ENCODE assay signal across 14 cellular contexts in genomic region chr20:63952769-63953168, GRCh38. TPM values are rescaled to one million over a fixed set of nuclear protein-coding genes. Genes with fewer than 3 reads are reported as not detected.
A peak's percentile ranks its signal among the peaks of the same experiment; 100 is the strongest.
DNase-seq lines count a peak whose midpoint lies in the region; ATAC-seq and TF ChIP-seq lines count a peak whose summit lies in the region.
"Had no signal": no experiment of that assay in that cellular context is flagged by ENCODE, and none has a peak within 500 bp of the region (broad histone marks: within the 10 kb centered on the region; RNA-seq: fewer than 3 reads in every experiment).

No MANE protein-coding gene starts in this region.

- TF ChIP-seq CTCF in CD4-positive, alpha-beta T cell (IDR thresholded peaks at IDR 0.05), result no peak
- TF ChIP-seq CTCF in MM.1S (IDR thresholded peaks at IDR 0.05; ENCODE audit: low read length), result no peak
- no peak for TF ChIP-seq CTCF in gastroesophageal sphincter (IDR thresholded peaks at IDR 0.05)
- TF ChIP-seq CTCF in OCI-LY7 (conservative IDR thresholded peaks at IDR 0.05; ENCODE audit: low read length), result no peak

- no peak for TF ChIP-seq POLR2A in gastroesophageal sphincter (IDR thresholded peaks at IDR 0.05)

- H3K4me2 ChIP-seq in MM.1S (ENCODE audit: low read depth, low read length), result peak overlapping the region; percentile 99; the same call in 1 of the 2 replicates
- no peak overlapping the region for H3K4me2 ChIP-seq in OCI-LY7 (ENCODE audit: low read length)

- H3K4me1 Mint-ChIP-seq in CD4-positive, alpha-beta T cell (ENCODE audit: low read depth), result peaks cover 57% of the 10 kb centered on the region
- H3K4me1 Mint-ChIP-seq in stimulated activated memory B cell treated with anti-CD40 and anti-IgM and Interleukin-4, amounts not matched to agents 10 μg/mL and 1 μg/mL and 100 μg/mL, for 72 hours, result peaks cover 84% of the 10 kb centered on the region
- H3K4me1 Mint-ChIP-seq in naive thymus-derived CD8-positive, alpha-beta T cell, result peaks cover 23 to 64% (median 48%) of the 10 kb centered on the region in 4 donors

- H3K4me3 ChIP-seq in MM.1S (ENCODE audit: low read length) (no peak overlapping the region), gastroesophageal sphincter (no peak overlapping the region), OCI-LY7 (ENCODE audit: low read depth, low read length, poor library complexity, severe bottlenecking) (no peak overlapping the region)
- H3K4me3 ChIP-seq: HAP-1, SJSA1 had no signal

- H3K27ac Mint-ChIP-seq in CD4-positive, alpha-beta T cell, result peak overlapping the region; percentile 64
- peak overlapping the region; percentile 87 for H3K27ac Mint-ChIP-seq in stimulated activated memory B cell treated with anti-CD40 and anti-IgM and Interleukin-4, amounts not matched to agents 10 μg/mL and 1 μg/mL and 100 μg/mL, for 72 hours
- H3K27ac Mint-ChIP-seq in naive thymus-derived CD8-positive, alpha-beta T cell, result peak overlapping the region in 4 of 10 donors; percentile 39 to 83 (median 74)

- intact Hi-C loops in CD4-positive, alpha-beta T cell (cut with DNase I, micrococcal nuclease), result no loop called here
- intact Hi-C loops in OCI-LY7 (cut with micrococcal nuclease; ENCODE audit: unreplicated experiment), result no loop called here

- no peaks in the 10 kb centered on the region for H3K27me3 Mint-ChIP-seq in CD4-positive, alpha-beta T cell
- H3K27me3 Mint-ChIP-seq in stimulated activated memory B cell treated with anti-CD40 and anti-IgM and Interleukin-4, amounts not matched to agents 10 μg/mL and 1 μg/mL and 100 μg/mL, for 72 hours, result no peaks in the 10 kb centered on the region
- H3K27me3 Mint-ChIP-seq in naive thymus-derived CD8-positive, alpha-beta T cell, result no peaks in the 10 kb centered on the region
- H3K27me3 Mint-ChIP-seq: activated naive CD4-positive, alpha-beta T cell treated with anti-CD3 and anti-CD28 coated beads, Interleukin-2, amount 10 ng/mL, durations not matched to agents 7 days and 5 days had no signal

- CTCF ChIA-PET in CD4-positive, alpha-beta T cell (lab: Charles Lee), result no interaction called here
- CTCF ChIA-PET in OCI-LY7 (lab: Charles Lee; ENCODE audit: unreplicated experiment), result no interaction called here

- no peak overlapping the region for H2AFZ ChIP-seq in MM.1S (ENCODE audit: low read length)
- no peak overlapping the region for H2AFZ ChIP-seq in OCI-LY7 (ENCODE audit: low read length)

- H3K9me2 ChIP-seq in MM.1S (replicated peaks; ENCODE audit: insufficient read depth, low read length) (no peaks in the 10 kb centered on the region), OCI-LY7 (ENCODE audit: insufficient read depth, low read length) (no peaks in the 10 kb centered on the region)

- H3K9ac ChIP-seq in MM.1S (ENCODE audit: low read length), result no peak overlapping the region

- BruUV-seq in OCI-LY7 (replicated peaks; lab: Mats Ljungman, UMichigan), result no TSS peak

- TF ChIP-seq EP300 in gastroesophageal sphincter (IDR thresholded peaks at IDR 0.05), result no peak

- no peaks in the 10 kb centered on the region for H3K9me3 ChIP-seq in CD4-positive, alpha-beta T cell (ENCODE audit: control insufficient read depth, low read length)
- no peaks in the 10 kb centered on the region for H3K9me3 ChIP-seq in MM.1S (replicated peaks; ENCODE audit: insufficient read depth, low read length)
- H3K9me3 ChIP-seq in gastroesophageal sphincter, result no peaks in the 10 kb centered on the region
- no peaks in the 10 kb centered on the region for H3K9me3 ChIP-seq in OCI-LY7 (ENCODE audit: low read length)
- H3K9me3 ChIP-seq: HAP-1 had no signal

- H3K36me3 Mint-ChIP-seq in CD4-positive, alpha-beta T cell (ENCODE audit: low read depth), result peaks cover 7% of the 10 kb centered on the region
- no peaks in the 10 kb centered on the region for H3K36me3 Mint-ChIP-seq in stimulated activated memory B cell treated with anti-CD40 and anti-IgM and Interleukin-4, amounts not matched to agents 10 μg/mL and 1 μg/mL and 100 μg/mL, for 72 hours
- peaks cover 0 to 2% (median 0%) of the 10 kb centered on the region in 3 donors for H3K36me3 Mint-ChIP-seq in naive thymus-derived CD8-positive, alpha-beta T cell

- DNase-seq in CD4-positive, alpha-beta T cell, result no peak
- DNase-seq in MM.1S (no peak), COLO668 (lab: John Stamatoyannopoulos, UW; ENCODE audit: unreplicated experiment) (no peak), OCI-LY7 (ENCODE audit: low spot score) (no peak)
- no peak for DNase-seq in naive thymus-derived CD8-positive, alpha-beta T cell
- DNase-seq: activated CD8-positive, alpha-beta memory T cell treated with anti-CD3 and anti-CD28 coated beads, Interleukin-2, amount 50 U/mL, for 4 hours; activated naive CD4-positive, alpha-beta T cell treated with anti-CD3 and anti-CD28 coated beads, Interleukin-2, amount 10 ng/mL, durations not matched to agents 7 days and 5 days; effector memory CD4-positive, alpha-beta T cell; NCI-H187; T-helper 9 cell had no signal

- ATAC-seq in CD4-positive, alpha-beta T cell (ENCODE audit: poor library complexity), result no peak
- no peak for ATAC-seq in gastroesophageal sphincter
- no peak for ATAC-seq in stimulated activated memory B cell treated with anti-CD40 and anti-IgM and Interleukin-4, amounts not matched to agents 10 μg/mL and 1 μg/mL and 100 μg/mL, for 72 hours
- no peak for ATAC-seq in naive thymus-derived CD8-positive, alpha-beta T cell

- peak overlapping the region; percentile 78 for H3K4me3 Mint-ChIP-seq in CD4-positive, alpha-beta T cell
- no peak overlapping the region for H3K4me3 Mint-ChIP-seq in stimulated activated memory B cell treated with anti-CD40 and anti-IgM and Interleukin-4, amounts not matched to agents 10 μg/mL and 1 μg/mL and 100 μg/mL, for 72 hours
- peak overlapping the region in 2 of 10 donors; percentile 4 to 20 for H3K4me3 Mint-ChIP-seq in naive thymus-derived CD8-positive, alpha-beta T cell

- H3K9me3 Mint-ChIP-seq in CD4-positive, alpha-beta T cell, result no peaks in the 10 kb centered on the region
- H3K9me3 Mint-ChIP-seq in stimulated activated memory B cell treated with anti-CD40 and anti-IgM and Interleukin-4, amounts not matched to agents 10 μg/mL and 1 μg/mL and 100 μg/mL, for 72 hours, result no peaks in the 10 kb centered on the region
- H3K9me3 Mint-ChIP-seq in naive thymus-derived CD8-positive, alpha-beta T cell, result no peaks in the 10 kb centered on the region

- H4K20me1 ChIP-seq in MM.1S (ENCODE audit: insufficient read depth, low read length), result peaks cover 22% of the 10 kb centered on the region; the same call in 1 of the 2 replicates
- H4K20me1 ChIP-seq in OCI-LY7 (ENCODE audit: insufficient read depth, low read length), result no peaks in the 10 kb centered on the region

- H3K79me2 ChIP-seq in MM.1S (ENCODE audit: low read length), result peaks cover 84% of the 10 kb centered on the region
- peaks cover 36% of the 10 kb centered on the region; the same call in 1 of the 2 replicates for H3K79me2 ChIP-seq in OCI-LY7 (ENCODE audit: insufficient read depth, low read depth, low read length)

- H3K27ac ChIP-seq in CD4-positive, alpha-beta T cell (ENCODE audit: low read depth, low read length), result no peak overlapping the region
- H3K27ac ChIP-seq in MM.1S (ENCODE audit: low read length) (peak overlapping the region; percentile 74; the same call in 1 of the 2 replicates), gastroesophageal sphincter (peak overlapping the region in 3 of 4 donors; percentile 95 to 97 (median 95)), OCI-LY7 (ENCODE audit: low read depth, low read length, poor library complexity, severe bottlenecking) (no peak overlapping the region)
- H3K27ac ChIP-seq: SJSA1 had no signal

- H3K4me1 ChIP-seq in MM.1S (ENCODE audit: low read length) (peaks cover 44% of the 10 kb centered on the region), gastroesophageal sphincter (peaks cover 2 to 92% (median 75%) of the 10 kb centered on the region in 3 donors), OCI-LY7 (ENCODE audit: insufficient read depth, low read length, poor library complexity, severe bottlenecking) (peaks cover 40% of the 10 kb centered on the region)

- no peaks in the 10 kb centered on the region for H3K27me3 ChIP-seq in CD4-positive, alpha-beta T cell (ENCODE audit: control insufficient read depth, insufficient read depth, low read length)
- H3K27me3 ChIP-seq in MM.1S (replicated peaks; ENCODE audit: insufficient read depth, low read length) (no peaks in the 10 kb centered on the region), gastroesophageal sphincter (no peaks in the 10 kb centered on the region)
- H3K27me3 ChIP-seq: SJSA1 had no signal

- 81% methylated on average over 11 of the region's 14 CpGs; no CpG with 5 or more reads in 1 of the 2 donors for WGBS in gastroesophageal sphincter (ENCODE audit: low coverage in 1 of 2), 2 donors

- no peaks in the 10 kb centered on the region for H3K36me3 ChIP-seq in MM.1S (replicated peaks; ENCODE audit: insufficient read depth, low read length)
- no peaks in the 10 kb centered on the region for H3K36me3 ChIP-seq in gastroesophageal sphincter
- no peaks in the 10 kb centered on the region; the same call in 1 of the 2 replicates for H3K36me3 ChIP-seq in OCI-LY7 (ENCODE audit: insufficient read depth, low read length)

- peaks cover 33% of the 10 kb centered on the region for H3F3A ChIP-seq in MM.1S (ENCODE audit: insufficient read depth, low read length)

- POLR2A ChIA-PET in CD4-positive, alpha-beta T cell (lab: Charles Lee), result no interaction called here
- POLR2A ChIA-PET in naive thymus-derived CD8-positive, alpha-beta T cell (lab: Charles Lee), result interaction anchor here (0.7 kb wide), 1 partner anchor 13 kb away, joined by 3 read pairs; no protein-coding TSS in a partner anchor
- POLR2A ChIA-PET in OCI-LY7 (lab: Charles Lee), result no interaction called here

RNA-seq across cellular contexts. Expression of gene UCKL1, which starts 3.4 kb away (rescaled TPM):
- total RNA-seq in CD4-positive, alpha-beta T cell, result 10 to 100 TPM; 41.3 to 46.1 TPM
- 10 to 100 TPM; 19.8 to 27.7 (median 22.6) TPM for total RNA-seq in gastroesophageal sphincter
- 10 to 100 TPM; 48.2 to 50.9 TPM for total RNA-seq in naive thymus-derived CD8-positive, alpha-beta T cell
- polyA plus RNA-seq in naive thymus-derived CD8-positive, alpha-beta T cell, result 10 to 100 TPM; 19.8 to 28.3 (median 21.0) TPM
- total RNA-seq in OCI-LY7 (2014; rRNA removed; shearing (Covaris generic)), result 19.8 and 25.6 TPM in 2 replicates
- total RNA-seq in OCI-LY7 (2022), result 42.6 and 43.0 TPM in 2 replicates

RNA-seq across cellular contexts. Expression of gene ZNF512B, which starts 17.0 kb away (rescaled TPM):
- total RNA-seq in CD4-positive, alpha-beta T cell, result 10 to 100 TPM; 22.0 to 23.3 TPM
- total RNA-seq in gastroesophageal sphincter (10 to 100 TPM in 2 of 4 donors, 1 to 10 TPM in 2; 9.0 to 13.8 (median 10.0) TPM), OCI-LY7 (2022) (13.6 and 14.3 TPM in 2 replicates)
- total RNA-seq in naive thymus-derived CD8-positive, alpha-beta T cell, result 10 to 100 TPM; 17.7 to 19.4 TPM
- polyA plus RNA-seq in naive thymus-derived CD8-positive, alpha-beta T cell, result 1 to 10 TPM in 1 of 3 donors, under 1 TPM in 2; 0.57 to 1.5 (median 0.59) TPM
- 5.6 and 7.2 TPM in 2 replicates for total RNA-seq in OCI-LY7 (2014; rRNA removed; shearing (Covaris generic))

RNA-seq across cellular contexts. Expression of gene SAMD10, which starts 26.7 kb away (rescaled TPM):
- total RNA-seq in CD4-positive, alpha-beta T cell, result 10 to 100 TPM; 12.0 to 12.1 TPM
- total RNA-seq in gastroesophageal sphincter, result 1 to 10 TPM in 2 of 4 donors, under 1 TPM in 2; 0.62 to 4.6 (median 1.9) TPM
- 1 to 10 TPM; 7.7 to 9.3 TPM for total RNA-seq in naive thymus-derived CD8-positive, alpha-beta T cell
- 10 to 100 TPM in 1 of 3 donors, 1 to 10 TPM in 2; 7.4 to 15.4 (median 8.9) TPM for polyA plus RNA-seq in naive thymus-derived CD8-positive, alpha-beta T cell
- 3.1 and 12.0 TPM in 2 replicates for total RNA-seq in OCI-LY7 (2014; rRNA removed; shearing (Covaris generic))
- 11.9 and 13.3 TPM in 2 replicates for total RNA-seq in OCI-LY7 (2022)

RNA-seq across cellular contexts. Expression of gene PRPF6, which starts 28.2 kb away (rescaled TPM):
- 10 to 100 TPM; 50.6 to 51.3 TPM for total RNA-seq in CD4-positive, alpha-beta T cell
- total RNA-seq in gastroesophageal sphincter, result 10 to 100 TPM; 53.7 to 73.0 (median 67.6) TPM
- 10 to 100 TPM; 91.1 to 93.3 TPM for total RNA-seq in naive thymus-derived CD8-positive, alpha-beta T cell
- 100 to 1,000 TPM in 1 of 3 donors, 10 to 100 TPM in 2; 67.2 to 110 (median 85.9) TPM for polyA plus RNA-seq in naive thymus-derived CD8-positive, alpha-beta T cell
- 45.1 and 61.5 TPM in 2 replicates for total RNA-seq in OCI-LY7 (2014; rRNA removed; shearing (Covaris generic))
- 70.4 and 73.7 TPM in 2 replicates for total RNA-seq in OCI-LY7 (2022)

RNA-seq across cellular contexts. Expression of gene DNAJC5, which starts 57.8 kb away (rescaled TPM):
- total RNA-seq in CD4-positive, alpha-beta T cell, result 10 to 100 TPM; 21.4 to 22.5 TPM
- total RNA-seq in gastroesophageal sphincter (10 to 100 TPM; 44.7 to 70.6 (median 47.6) TPM), OCI-LY7 (2022) (24.1 and 27.5 TPM in 2 replicates)
- 10 to 100 TPM; 51.8 to 52.9 TPM for total RNA-seq in naive thymus-derived CD8-positive, alpha-beta T cell
- polyA plus RNA-seq in naive thymus-derived CD8-positive, alpha-beta T cell, result 1 to 10 TPM; 4.7 to 7.1 (median 6.7) TPM
- total RNA-seq in OCI-LY7 (2014; rRNA removed; shearing (Covaris generic)), result 23.5 and 27.7 TPM in 2 replicates

Comparison
In these comparisons a context has a peak if more than half of its experiments do, and no peak if none do; other contexts are left out.
1. H3K27ac ChIP-seq: peak in MM.1S (single experiment) and gastroesophageal sphincter (3 of 4); none in CD4-positive, alpha-beta T cell (single experiment) and OCI-LY7 (single experiment).